Comparison of ENCODE assay signal across 1 cellular context in genomic region chr22:38735465-38736256, GRCh38.
TF ChIP-seq lines count a peak whose summit lies in the region.

No MANE protein-coding gene starts in this region.

TF ChIP-seq in endothelial cell of umbilical vein, 7 proteins besides CTCF, POLR2A, EP300 and RAD21:
- TF ChIP-seq EZH2 (IDR thresholded peaks at IDR 0.05; ENCODE audit: borderline replicate concordance, low read depth, low read length, severe bottlenecking) (no peak), POLR2AphosphoS5 (IDR thresholded peaks at IDR 0.05; ENCODE audit: insufficient read depth, low read depth, low read length) (no peak), MYC (IDR thresholded peaks at IDR 0.05; ENCODE audit: low read depth, low read length) (no peak), GATA2 (IDR thresholded peaks at IDR 0.05; ENCODE audit: insufficient read depth, insufficient read length, low read depth, low read length) (no peak), FOS (IDR thresholded peaks at IDR 0.05; ENCODE audit: borderline replicate concordance, insufficient read depth, low read length) (no peak)
TF ChIP-seq in endothelial cell of umbilical vein: peak in this region for 0.
